In the genomic region with DNA sequence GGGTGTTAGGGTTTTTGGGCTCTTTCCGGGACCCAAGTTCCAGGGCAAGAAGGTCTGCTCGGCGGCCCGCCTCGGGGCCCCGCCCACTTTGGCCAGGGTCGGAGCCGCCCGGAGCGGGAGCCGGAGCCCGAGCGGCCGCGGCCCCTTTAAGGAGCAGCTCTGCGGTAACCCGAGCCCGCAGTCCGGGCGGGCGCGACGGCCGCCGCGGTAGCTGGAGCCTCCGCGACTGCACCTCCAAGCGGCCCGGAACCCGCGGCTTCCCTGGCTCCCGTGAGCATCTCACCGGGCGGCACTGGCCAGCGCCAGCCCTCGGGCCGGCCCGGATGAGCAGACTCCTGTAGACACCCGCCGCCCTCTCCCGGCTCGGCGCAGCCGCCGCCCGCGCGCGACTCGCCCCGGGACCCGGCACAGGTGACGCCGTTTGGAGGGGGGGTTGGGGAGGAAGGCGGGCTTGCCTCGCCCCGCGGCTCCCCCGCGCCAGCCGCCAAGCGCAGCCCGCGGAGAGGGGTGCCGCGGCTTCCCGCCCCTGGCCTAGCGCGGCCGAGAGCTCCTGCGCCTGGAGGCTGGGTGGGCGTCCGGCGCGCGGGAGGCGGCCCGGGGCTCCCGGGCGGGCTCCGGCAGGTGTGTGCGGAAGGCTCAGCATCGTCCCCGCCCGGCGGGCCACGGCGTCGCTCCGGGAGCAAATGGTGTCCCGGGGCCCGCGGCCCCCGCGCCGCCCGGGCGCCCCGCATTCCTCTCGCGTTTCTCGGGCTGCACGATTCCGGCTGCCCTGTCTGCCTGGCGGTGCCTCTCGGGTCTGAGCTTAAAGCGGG, we compare ENCODE assay signal across 8 cellular contexts. TPM values are rescaled to one million over a fixed set of nuclear protein-coding genes. Genes with fewer than 3 reads are reported as not detected.
A peak's percentile ranks its signal among the peaks of the same experiment; 100 is the strongest.
DNase-seq lines count a peak whose midpoint lies in the region; ATAC-seq and TF ChIP-seq lines count a peak whose summit lies in the region.

A gene with protein sequence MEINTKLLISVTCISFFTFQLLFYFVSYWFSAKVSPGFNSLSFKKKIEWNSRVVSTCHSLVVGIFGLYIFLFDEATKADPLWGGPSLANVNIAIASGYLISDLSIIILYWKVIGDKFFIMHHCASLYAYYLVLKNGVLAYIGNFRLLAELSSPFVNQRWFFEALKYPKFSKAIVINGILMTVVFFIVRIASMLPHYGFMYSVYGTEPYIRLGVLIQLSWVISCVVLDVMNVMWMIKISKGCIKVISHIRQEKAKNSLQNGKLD (plus strand): TSS at position 149 of the 812 bp plus-strand sequence. CDS start 26,547 bp downstream, outside the sequence.

- POLR2A ChIA-PET in A673 (lab: Charles Lee; ENCODE audit: low non-redundant PET): interaction anchor here (0.6 kb wide), 1 partner anchor 152 kb away, joined by 3 read pairs; no protein-coding TSS in a partner anchor
- POLR2A ChIA-PET in naive thymus-derived CD4-positive, alpha-beta T cell (lab: Charles Lee): interaction anchor here (1.2 kb wide), 1 partner anchor 123 kb away, joined by 3 read pairs; no protein-coding TSS in a partner anchor

- H3K4me1 ChIP-seq in A673 (ENCODE audit: insufficient read depth, low read length, poor library complexity, severe bottlenecking) (peaks cover 6% of the 10 kb centered on the region), fibroblast of lung (ENCODE audit: control insufficient read depth, extremely low read depth, insufficient read depth, low read length) (no peaks in the 10 kb centered on the region), tibial nerve (peaks cover 0 to 16% (median 0%) of the 10 kb centered on the region in 4 donors)
- peaks cover 4% of the 10 kb centered on the region in 2 donors for H3K4me1 ChIP-seq in naive thymus-derived CD4-positive, alpha-beta T cell (ENCODE audit: control insufficient read depth in 2 of 2, insufficient read depth in 2 of 2, low read length in 2 of 2)

- H3K4me3 Mint-ChIP-seq in activated T-cell treated with anti-CD3 and anti-CD28 coated beads, Interleukin-2, amount 50 U/mL, for 4 hours: peak within 1 kb of the TSS; percentile 85
- peak within 1 kb of the TSS; percentile 76 to 97 (median 91) for H3K4me3 Mint-ChIP-seq in naive thymus-derived CD4-positive, alpha-beta T cell

- no peaks in the 10 kb centered on the region for H3K9me3 Mint-ChIP-seq in activated T-cell treated with anti-CD3 and anti-CD28 coated beads, Interleukin-2, amount 50 U/mL, for 4 hours
- peaks cover 0 to 5% (median 0%) of the 10 kb centered on the region in 11 donors for H3K9me3 Mint-ChIP-seq in naive thymus-derived CD4-positive, alpha-beta T cell

- peak; percentile 52 for ATAC-seq in GM18868 (IDR thresholded peaks at IDR 0.05; ENCODE audit: unreplicated experiment)
- peak; percentile 46 for ATAC-seq in HG03139 (IDR thresholded peaks at IDR 0.05; ENCODE audit: unreplicated experiment)
- ATAC-seq in activated T-cell treated with anti-CD3 and anti-CD28 coated beads, Interleukin-2, amount 50 U/mL, for 4 hours: peak; percentile 72 to 76
- ATAC-seq in naive thymus-derived CD4-positive, alpha-beta T cell: peak; percentile 73

- peak; percentile 18 for DNase-seq in A673 (ENCODE audit: low spot score)
- DNase-seq in NCI-H774 (lab: John Stamatoyannopoulos, UW): peak; percentile 46
- peak; percentile 36 for DNase-seq in activated T-cell treated with anti-CD3 and anti-CD28 coated beads, Interleukin-2, amount 50 U/mL, for 4 hours
- DNase-seq in fibroblast of lung (ENCODE audit: low read depth in 2 of 2): peak; percentile 23 to 47
- DNase-seq in naive thymus-derived CD4-positive, alpha-beta T cell: peak; percentile 22 to 50 (median 35)
- peak in 1 of 2 donors; percentile 6 for DNase-seq in tibial nerve (ENCODE audit: low spot score in 2 of 2)

- H3K27me3 Mint-ChIP-seq in activated T-cell treated with anti-CD3 and anti-CD28 coated beads, Interleukin-2, amount 50 U/mL, for 4 hours (ENCODE audit: low read depth): peaks cover 48% of the 10 kb centered on the region
- peaks cover 27 to 62% (median 50%) of the 10 kb centered on the region in 5 donors for H3K27me3 Mint-ChIP-seq in naive thymus-derived CD4-positive, alpha-beta T cell

- 0 to 1% methylated on average over 26 to 62 of the region's 108 CpGs for WGBS in tibial nerve, 2 donors

- TF ChIP-seq POLR2A in tibial nerve (IDR thresholded peaks at IDR 0.05): no peak

- H2AFZ ChIP-seq in fibroblast of lung (ENCODE audit: low read length): peak within 1 kb of the TSS; percentile 49

- H3K9ac ChIP-seq in fibroblast of lung (ENCODE audit: insufficient read depth, low read length): peak within 1 kb of the TSS; percentile 13

- no peaks in the 10 kb centered on the region for H4K20me1 ChIP-seq in fibroblast of lung (ENCODE audit: control insufficient read depth, extremely low read depth, insufficient read depth, low read length)

- H3K9me3 ChIP-seq in A673 (ENCODE audit: low read depth, low read length, poor library complexity, severe bottlenecking) (no peaks in the 10 kb centered on the region), fibroblast of lung (ENCODE audit: control insufficient read depth, insufficient read depth, low read depth, low read length) (no peaks in the 10 kb centered on the region), tibial nerve (no peaks in the 10 kb centered on the region)
- H3K9me3 ChIP-seq in naive thymus-derived CD4-positive, alpha-beta T cell (ENCODE audit: control insufficient read depth in 2 of 3, low read length in 3 of 3): no peaks in the 10 kb centered on the region

- no peaks in the 10 kb centered on the region for H3K79me2 ChIP-seq in fibroblast of lung (ENCODE audit: control insufficient read depth, insufficient read depth, low read length)

- H3K4me2 ChIP-seq in fibroblast of lung (ENCODE audit: extremely low read depth, insufficient read depth, low read length): peak within 1 kb of the TSS; percentile 90

- peak within 1 kb of the TSS in 4 of 9 donors; percentile 5 to 86 (median 46) for H3K27ac Mint-ChIP-seq in naive thymus-derived CD4-positive, alpha-beta T cell

- no TSS peak for BruUV-seq in A673 (replicated peaks; lab: Mats Ljungman, UMichigan)

- peaks cover 7% of the 10 kb centered on the region for H3K4me1 Mint-ChIP-seq in activated T-cell treated with anti-CD3 and anti-CD28 coated beads, Interleukin-2, amount 50 U/mL, for 4 hours (ENCODE audit: low read depth)
- peaks cover 0 to 14% (median 9%) of the 10 kb centered on the region in 7 donors for H3K4me1 Mint-ChIP-seq in naive thymus-derived CD4-positive, alpha-beta T cell

- H3K36me3 Mint-ChIP-seq in activated T-cell treated with anti-CD3 and anti-CD28 coated beads, Interleukin-2, amount 50 U/mL, for 4 hours (ENCODE audit: insufficient read depth): no peaks in the 10 kb centered on the region
- H3K36me3 Mint-ChIP-seq in naive thymus-derived CD4-positive, alpha-beta T cell: peaks cover 0 to 2% (median 0%) of the 10 kb centered on the region in 5 donors

- peak within 1 kb of the TSS; percentile 63 for H3K4me3 ChIP-seq in A673 (ENCODE audit: low read depth, low read length, poor library complexity, severe bottlenecking)
- peak within 1 kb of the TSS; percentile 58 to 85 (median 67) for H3K4me3 ChIP-seq in fibroblast of lung (replicated peaks in 1 of 4; ENCODE audit: control extremely low read depth in 1 of 4, insufficient read depth in 1 of 4, low read depth in 3 of 4, low read length in 4 of 4)
- peak within 1 kb of the TSS; percentile 57 for H3K4me3 ChIP-seq in naive thymus-derived CD4-positive, alpha-beta T cell (ENCODE audit: low read length)
- peak within 1 kb of the TSS; percentile 53 to 95 (median 82) for H3K4me3 ChIP-seq in tibial nerve

- TF ChIP-seq CTCF in A673 (conservative IDR thresholded peaks at IDR 0.05; ENCODE audit: low read depth, low read length) (no peak), fibroblast of lung (conservative IDR thresholded peaks at IDR 0.05 in 1 of 2, IDR thresholded peaks at IDR 0.05 in 1 of 2; ENCODE audit: low read depth in 1 of 2, low read length in 2 of 2) (no peak), tibial nerve (IDR thresholded peaks at IDR 0.05) (peak in 1 of 5 experiments; percentile 6)

- CTCF ChIA-PET in A673 (lab: Charles Lee): interaction anchor here (0.6 to 1.0 kb wide), 4 partner anchors 33 to 284 kb away, joined by 5 to 9 read pairs (median 6); partner anchors contain the start of gene RWDD3
- CTCF ChIA-PET in naive thymus-derived CD4-positive, alpha-beta T cell (lab: Charles Lee): interaction anchor here (2.2 kb wide), 1 partner anchor 116 kb away, joined by 9 read pairs; the partner anchor contains the start of gene RWDD3

- H3K27ac ChIP-seq in A673 (ENCODE audit: low read depth, low read length, poor library complexity, severe bottlenecking) (no peak within 1 kb of the TSS), fibroblast of lung (ENCODE audit: insufficient read depth, low read length) (no peak within 1 kb of the TSS), tibial nerve (peak within 1 kb of the TSS; percentile 53 to 80 (median 68))
- no peak within 1 kb of the TSS for H3K27ac ChIP-seq in naive thymus-derived CD4-positive, alpha-beta T cell (ENCODE audit: low read depth, low read length)

- peaks cover 48% of the 10 kb centered on the region for H3K27me3 ChIP-seq in A673 (replicated peaks; ENCODE audit: insufficient read depth, low read depth, low read length, poor library complexity)
- H3K27me3 ChIP-seq in fibroblast of lung (ENCODE audit: control insufficient read depth, insufficient read depth, low read length): peaks cover 5% of the 10 kb centered on the region
- H3K27me3 ChIP-seq in naive thymus-derived CD4-positive, alpha-beta T cell (ENCODE audit: control insufficient read depth in 2 of 2, insufficient read depth in 2 of 2, low read length in 2 of 2): peaks cover 0 to 3% of the 10 kb centered on the region in 2 donors
- no peaks in the 10 kb centered on the region for H3K27me3 ChIP-seq in tibial nerve

- intact Hi-C loops in A673 (cut with micrococcal nuclease; ENCODE audit: unreplicated experiment): loop anchor here (10.0 kb wide), 1 partner anchor 117 kb away; the partner anchor contains the start of gene RWDD3
- intact Hi-C loops in naive thymus-derived CD4-positive, alpha-beta T cell (cut with micrococcal nuclease): loop anchor here (1.0 to 10.0 kb wide), 6 partner anchors 45 to 1210 kb away; partner anchors contain the start of genes RWDD3 (in 2 of the 2), ABCD3 (in 1 of the 2), ALG14 (in 1 of the 2) and GCLM (in 1 of the 2)

- H3K36me3 ChIP-seq in A673 (ENCODE audit: insufficient read depth, low read length, poor library complexity, severe bottlenecking): no peaks in the 10 kb centered on the region
- no peaks in the 10 kb centered on the region for H3K36me3 ChIP-seq in fibroblast of lung (ENCODE audit: control insufficient read depth, insufficient read depth, low read length)
- no peaks in the 10 kb centered on the region for H3K36me3 ChIP-seq in naive thymus-derived CD4-positive, alpha-beta T cell (ENCODE audit: control insufficient read depth in 2 of 3, insufficient read depth in 3 of 3, low read length in 3 of 3)
- H3K36me3 ChIP-seq in tibial nerve: no peaks in the 10 kb centered on the region

- peak in 1 of 2 donors; percentile 14 for TF ChIP-seq EP300 in tibial nerve (IDR thresholded peaks at IDR 0.05)

RNA-seq across cellular contexts. Expression of the gene that starts here (rescaled TPM):
- total RNA-seq in A673 (2021): 0.11 TPM in 1 of 2 replicates, not detected in the other
- total RNA-seq in activated T-cell treated with anti-CD3 and anti-CD28 coated beads, Interleukin-2, amount 50 U/mL, for 4 hours: under 1 TPM; 0.03 to 0.15 (median 0.03) TPM
- 0.51 and 2.1 TPM in 2 replicates for total RNA-seq in fibroblast of lung
- 0.70 and 1.5 TPM in 2 replicates for polyA plus RNA-seq in fibroblast of lung
- 0.43 and 1.2 TPM in 2 replicates for polyA plus RNA-seq in fibroblast of lung (2012)
- polyA minus RNA-seq in fibroblast of lung (ENCODE audit: low replicate concordance): not detected in 2 replicates
- total RNA-seq in naive thymus-derived CD4-positive, alpha-beta T cell: not detected
- polyA plus RNA-seq in naive thymus-derived CD4-positive, alpha-beta T cell: not detected
- total RNA-seq in tibial nerve: 1 to 10 TPM; 5.7 to 9.2 (median 8.3) TPM

Comparison
In these comparisons a context has a peak if more than half of its experiments do, and no peak if none do; other contexts are left out.
1. Peak in DNase-seq and H3K4me3 ChIP-seq in A673; RNA of the gene not detected or under 1 TPM.
2. Peak in DNase-seq and ATAC-seq in activated T-cell treated with anti-CD3 and anti-CD28 coated beads, Interleukin-2, amount 50 U/mL, for 4 hours; RNA of the gene not detected or under 1 TPM.
3. Peak in DNase-seq, ATAC-seq and H3K4me3 ChIP-seq in naive thymus-derived CD4-positive, alpha-beta T cell; RNA of the gene not detected or under 1 TPM.
4. H3K27ac ChIP-seq: peak in tibial nerve (4 of 4); none in A673 (single experiment), fibroblast of lung (single experiment) and naive thymus-derived CD4-positive, alpha-beta T cell (single experiment).
5. Peak in every context shown above with its lines, with median percentiles within 50 percentile points of each other: H3K4me3 ChIP-seq and ATAC-seq.